ENCODE assay signal across 17 cellular contexts in the genomic region with DNA sequence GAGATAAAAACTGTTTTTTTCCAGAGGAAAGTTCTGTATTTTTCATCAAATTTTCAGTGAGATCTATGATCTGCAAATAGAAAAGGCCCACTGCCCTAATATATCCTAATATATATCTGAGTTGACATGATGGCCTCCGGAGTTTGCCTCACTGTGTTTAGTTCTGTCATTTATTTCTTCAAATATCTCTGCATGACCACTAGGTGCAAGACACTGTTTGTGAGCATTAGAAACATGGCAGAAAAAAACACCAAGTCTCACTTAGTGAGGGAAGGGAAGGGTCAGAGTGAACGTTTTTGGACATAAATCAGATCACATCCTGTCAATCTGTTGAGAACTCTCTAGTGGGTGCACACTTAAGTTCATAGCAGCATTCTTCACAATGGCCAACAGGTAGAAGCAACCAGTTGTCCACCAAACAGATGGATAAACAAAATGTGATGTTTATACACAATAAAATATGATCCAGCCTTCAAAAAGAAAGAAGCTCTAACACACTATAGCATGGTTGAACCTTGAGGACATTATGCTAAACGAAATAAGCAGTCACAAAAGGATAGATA. TPM values are rescaled to one million over a fixed set of nuclear protein-coding genes. Genes with fewer than 3 reads are reported as not detected.
DNase-seq lines count a peak whose midpoint lies in the region; ATAC-seq and TF ChIP-seq lines count a peak whose summit lies in the region.
"Had no signal": no experiment of that assay in that cellular context is flagged by ENCODE, and none has a peak within 500 bp of the region (broad histone marks: within the 10 kb centered on the region; RNA-seq: fewer than 3 reads in every experiment).

No MANE protein-coding gene starts in this region.

- ATAC-seq in GM21528 (IDR thresholded peaks at IDR 0.05; ENCODE audit: low FRiP score, unreplicated experiment): no peak
- ATAC-seq: effector memory CD8-positive, alpha-beta T cell; stimulated activated naive B cell treated with anti-CD40 and anti-IgM and Interleukin-4, amounts not matched to agents 10 μg/mL and 1 μg/mL and 100 μg/mL, for 72 hours had no signal

- no peaks in the 10 kb centered on the region for H3K36me3 Mint-ChIP-seq in chondrocyte (ENCODE audit: low read depth)
- H3K36me3 Mint-ChIP-seq: stimulated activated naive B cell treated with anti-CD40 and anti-IgM and Interleukin-4, amounts not matched to agents 10 μg/mL and 1 μg/mL and 100 μg/mL, for 72 hours had no signal

- H3K27ac ChIP-seq in osteoblast (ENCODE audit: low read depth, low read length) (no peak overlapping the region), tibial nerve (peak overlapping the region in 1 of 4 donors; percentile 91)
- H3K27ac ChIP-seq: HL-60, ovary, sigmoid colon had no signal

- H3K27ac Mint-ChIP-seq in chondrocyte (ENCODE audit: unreplicated experiment): peak overlapping the region; percentile 76
- H3K27ac Mint-ChIP-seq: effector memory CD8-positive, alpha-beta T cell; stimulated activated naive B cell treated with anti-CD40 and anti-IgM and Interleukin-4, amounts not matched to agents 10 μg/mL and 1 μg/mL and 100 μg/mL, for 72 hours had no signal

- no peak for TF ChIP-seq POLR2A in tibial nerve (IDR thresholded peaks at IDR 0.05)

- H3K4me1 Mint-ChIP-seq in chondrocyte (ENCODE audit: low read depth): peaks cover 84% of the 10 kb centered on the region
- H3K4me1 Mint-ChIP-seq: stimulated activated naive B cell treated with anti-CD40 and anti-IgM and Interleukin-4, amounts not matched to agents 10 μg/mL and 1 μg/mL and 100 μg/mL, for 72 hours had no signal

- no peaks in the 10 kb centered on the region for H3K9me3 Mint-ChIP-seq in chondrocyte (ENCODE audit: low read depth)
- H3K9me3 Mint-ChIP-seq: effector memory CD8-positive, alpha-beta T cell; stimulated activated naive B cell treated with anti-CD40 and anti-IgM and Interleukin-4, amounts not matched to agents 10 μg/mL and 1 μg/mL and 100 μg/mL, for 72 hours had no signal

- no peaks in the 10 kb centered on the region for H3F3A ChIP-seq in Loucy (ENCODE audit: low read depth)

- no peaks in the 10 kb centered on the region for H3K9me2 ChIP-seq in Loucy (replicated peaks; ENCODE audit: low read depth, low read length)

- H3K4me1 ChIP-seq in Loucy (ENCODE audit: insufficient read depth, low read length, poor library complexity, severe bottlenecking) (peaks cover 25% of the 10 kb centered on the region), osteoblast (ENCODE audit: insufficient read depth, low read length) (peaks cover 38% of the 10 kb centered on the region), tibial nerve (peaks cover 0 to 57% (median 14%) of the 10 kb centered on the region in 4 donors)

- H3K4me3 Mint-ChIP-seq in chondrocyte (ENCODE audit: unreplicated experiment): no peak overlapping the region
- H3K4me3 Mint-ChIP-seq: effector memory CD8-positive, alpha-beta T cell; stimulated activated naive B cell treated with anti-CD40 and anti-IgM and Interleukin-4, amounts not matched to agents 10 μg/mL and 1 μg/mL and 100 μg/mL, for 72 hours had no signal

- no peak overlapping the region for H3K9ac ChIP-seq in Loucy (ENCODE audit: low read depth, low read length, poor library complexity, severe bottlenecking)

- H3K4me3 ChIP-seq in GM12865 (ENCODE audit: low read depth, low read length) (no peak overlapping the region), Loucy (ENCODE audit: low read length, poor library complexity, severe bottlenecking) (no peak overlapping the region), osteoblast (ENCODE audit: insufficient read depth, low read length) (no peak overlapping the region), tibial nerve (no peak overlapping the region)
- H3K4me3 ChIP-seq: ovary, sigmoid colon had no signal

- no peak for TF ChIP-seq EP300 in tibial nerve (IDR thresholded peaks at IDR 0.05)

- 67 to 78% methylated on average over 3 of the region's 3 CpGs for WGBS in tibial nerve, 2 donors

- H4K20me1 ChIP-seq in Loucy (ENCODE audit: insufficient read depth, low read length, poor library complexity, severe bottlenecking): no peaks in the 10 kb centered on the region
- peaks cover 10% of the 10 kb centered on the region for H4K20me1 ChIP-seq in osteoblast (ENCODE audit: insufficient read depth, low read length)

- H3K4me2 ChIP-seq in Loucy (ENCODE audit: low read depth, low read length, poor library complexity, severe bottlenecking) (no peak overlapping the region), osteoblast (ENCODE audit: insufficient read depth, low read length) (no peak overlapping the region)

- peak overlapping the region; percentile 27; the same call in 1 of the 2 replicates for H2AFZ ChIP-seq in Loucy (ENCODE audit: low read length)
- H2AFZ ChIP-seq in osteoblast (ENCODE audit: low read length): no peak overlapping the region

- no peaks in the 10 kb centered on the region for H3K27me3 Mint-ChIP-seq in chondrocyte (ENCODE audit: low read depth)
- H3K27me3 Mint-ChIP-seq: effector memory CD8-positive, alpha-beta T cell; stimulated activated naive B cell treated with anti-CD40 and anti-IgM and Interleukin-4, amounts not matched to agents 10 μg/mL and 1 μg/mL and 100 μg/mL, for 72 hours had no signal

- H3K9me3 ChIP-seq in Loucy (ENCODE audit: insufficient read depth, low read depth, low read length) (no peaks in the 10 kb centered on the region), osteoblast (ENCODE audit: low read depth, low read length) (no peaks in the 10 kb centered on the region), tibial nerve (no peaks in the 10 kb centered on the region)
- H3K9me3 ChIP-seq: ovary, sigmoid colon had no signal

- H3K27me3 ChIP-seq in Loucy (ENCODE audit: insufficient read depth, low read length, poor library complexity, severe bottlenecking): no peaks in the 10 kb centered on the region
- H3K27me3 ChIP-seq in osteoblast (ENCODE audit: insufficient read depth, low read length): no peaks in the 10 kb centered on the region
- H3K27me3 ChIP-seq in tibial nerve: no peaks in the 10 kb centered on the region
- H3K27me3 ChIP-seq: ovary, sigmoid colon had no signal

- peak; percentile 5 for TF ChIP-seq CTCF in GM12865 (IDR thresholded peaks at IDR 0.05; ENCODE audit: insufficient read depth, low read depth, low read length, missing control alignments)
- peak; percentile 47 for TF ChIP-seq CTCF in Loucy (conservative IDR thresholded peaks at IDR 0.05; ENCODE audit: low read length)
- peak; percentile 55 for TF ChIP-seq CTCF in chondrocyte (IDR thresholded peaks at IDR 0.05)
- peak; percentile 15 for TF ChIP-seq CTCF in osteoblast (IDR thresholded peaks at IDR 0.05; ENCODE audit: extremely low read depth, low read depth, low read length)
- TF ChIP-seq CTCF in tibial nerve (IDR thresholded peaks at IDR 0.05): no peak

- DNase-seq in GM12865 (ENCODE audit: low read depth) (no peak), chondrocyte (ENCODE audit: low spot score) (no peak), osteoblast (ENCODE audit: insufficient read length, low spot score, missing footprints) (no peak), EL (no peak), tibial nerve (ENCODE audit: low spot score in 2 of 2) (no peak)
- DNase-seq: activated gamma-delta T cell treated with Interleukin-2 at 50 U/mL for 16 hours; effector memory CD8-positive, alpha-beta T cell; kidney; NCI-H1048; NCI-H2081; NCI-H510A treated with DMSO at 0.1 percent for 48 hours; ovary; sigmoid colon; stimulated activated naive B cell treated with anti-CD40 and anti-IgM and Interleukin-4, amounts not matched to agents 10 μg/mL and 1 μg/mL and 100 μg/mL, for 72 hours had no signal

- H3K79me2 ChIP-seq in Loucy (ENCODE audit: insufficient read depth, low read length) (no peaks in the 10 kb centered on the region), osteoblast (ENCODE audit: insufficient read depth, low read length) (peaks cover 74% of the 10 kb centered on the region)

- H3K36me3 ChIP-seq in Loucy (ENCODE audit: insufficient read depth, low read length) (no peaks in the 10 kb centered on the region), osteoblast (ENCODE audit: insufficient read depth, low read length) (no peaks in the 10 kb centered on the region), tibial nerve (no peaks in the 10 kb centered on the region)
- H3K36me3 ChIP-seq: ovary, sigmoid colon had no signal

RNA-seq across cellular contexts. Expression of gene SPIRE1, which starts 53.4 kb away (rescaled TPM):
- 38.3 to 65.8 TPM (median 57.8 TPM) in 3 replicates for total RNA-seq in chondrocyte
- 61.6 and 64.4 TPM in 2 replicates for total RNA-seq in osteoblast
- total RNA-seq in tibial nerve: 10 to 100 TPM; 55.5 to 72.5 (median 60.4) TPM

Comparison
In these comparisons a context has a peak if more than half of its experiments do, and no peak if none do; other contexts are left out.
1. CTCF ChIP-seq: peak in GM12865 (single experiment), Loucy (single experiment), chondrocyte (single experiment) and osteoblast (single experiment); none in tibial nerve (0 of 5).